ENCODE assay signal across 15 cellular contexts in genomic region chr20:37885593-37886507, GRCh38.
"Had no signal": no experiment of that assay in that cellular context is flagged by ENCODE, and none has a peak within 500 bp of the region (broad histone marks: within the 10 kb centered on the region; RNA-seq: fewer than 3 reads in every experiment).

No MANE protein-coding gene starts in this region.

- H3K4me3 ChIP-seq: cardiac muscle cell, esophagus muscularis mucosa, psoas muscle, tibial artery, uterus had no signal

- H3K27me3 Mint-ChIP-seq: activated CD4-positive, alpha-beta memory T cell treated with anti-CD3 and anti-CD28 coated beads, Interleukin-2, amount 10 ng/mL, durations not matched to agents 7 days and 5 days; activated T-cell treated with anti-CD3 and anti-CD28 coated beads, Interleukin-2, amount 50 U/mL, for 24 hours; stimulated activated memory B cell treated with anti-CD40 and anti-IgM and Interleukin-4, amounts not matched to agents 10 μg/mL and 1 μg/mL and 100 μg/mL, for 72 hours had no signal

- H3K9me3 ChIP-seq: esophagus muscularis mucosa, psoas muscle, tibial artery, uterus had no signal

- DNase-seq: activated CD4-positive, alpha-beta memory T cell treated with anti-CD3 and anti-CD28 coated beads, Interleukin-2, amount 10 ng/mL, durations not matched to agents 7 days and 5 days; activated CD4-positive, alpha-beta T cell treated with anti-CD3 and anti-CD28 coated beads for 4 hours; activated naive CD4-positive, alpha-beta T cell treated with anti-CD3 and anti-CD28 coated beads, Interleukin-2, amount 10 ng/mL, durations not matched to agents 7 days and 5 days; activated T-cell treated with anti-CD3 and anti-CD28 coated beads, Interleukin-2, amount 50 U/mL, for 24 hours; hippocampal formation; nephron progenitor cell; psoas muscle; T-helper 2 cell; tibial artery; uterus had no signal

- ATAC-seq: psoas muscle; stimulated activated memory B cell treated with anti-CD40 and anti-IgM and Interleukin-4, amounts not matched to agents 10 μg/mL and 1 μg/mL and 100 μg/mL, for 72 hours; WTC11 had no signal

- H3K27ac Mint-ChIP-seq: activated CD4-positive, alpha-beta memory T cell treated with anti-CD3 and anti-CD28 coated beads, Interleukin-2, amount 10 ng/mL, durations not matched to agents 7 days and 5 days; activated naive CD4-positive, alpha-beta T cell treated with anti-CD3 and anti-CD28 coated beads, Interleukin-2, amount 10 ng/mL, durations not matched to agents 7 days and 5 days; activated T-cell treated with anti-CD3 and anti-CD28 coated beads, Interleukin-2, amount 50 U/mL, for 24 hours; nephron progenitor cell; stimulated activated memory B cell treated with anti-CD40 and anti-IgM and Interleukin-4, amounts not matched to agents 10 μg/mL and 1 μg/mL and 100 μg/mL, for 72 hours; WTC11 had no signal

- H3K9me3 Mint-ChIP-seq: activated CD4-positive, alpha-beta memory T cell treated with anti-CD3 and anti-CD28 coated beads, Interleukin-2, amount 10 ng/mL, durations not matched to agents 7 days and 5 days; activated naive CD4-positive, alpha-beta T cell treated with anti-CD3 and anti-CD28 coated beads, Interleukin-2, amount 10 ng/mL, durations not matched to agents 7 days and 5 days; activated T-cell treated with anti-CD3 and anti-CD28 coated beads, Interleukin-2, amount 50 U/mL, for 24 hours; nephron progenitor cell; stimulated activated memory B cell treated with anti-CD40 and anti-IgM and Interleukin-4, amounts not matched to agents 10 μg/mL and 1 μg/mL and 100 μg/mL, for 72 hours; WTC11 had no signal

- H3K27me3 ChIP-seq: cardiac muscle cell, uterus had no signal

- H3K4me1 Mint-ChIP-seq: activated CD4-positive, alpha-beta memory T cell treated with anti-CD3 and anti-CD28 coated beads, Interleukin-2, amount 10 ng/mL, durations not matched to agents 7 days and 5 days; activated naive CD4-positive, alpha-beta T cell treated with anti-CD3 and anti-CD28 coated beads, Interleukin-2, amount 10 ng/mL, durations not matched to agents 7 days and 5 days had no signal

- H3K4me1 ChIP-seq: tibial artery, uterus had no signal

- H3K27ac ChIP-seq: cardiac muscle cell, esophagus muscularis mucosa, psoas muscle, tibial artery, uterus had no signal

- H3K4me3 Mint-ChIP-seq: activated CD4-positive, alpha-beta memory T cell treated with anti-CD3 and anti-CD28 coated beads, Interleukin-2, amount 10 ng/mL, durations not matched to agents 7 days and 5 days; activated naive CD4-positive, alpha-beta T cell treated with anti-CD3 and anti-CD28 coated beads, Interleukin-2, amount 10 ng/mL, durations not matched to agents 7 days and 5 days; activated T-cell treated with anti-CD3 and anti-CD28 coated beads, Interleukin-2, amount 50 U/mL, for 24 hours; nephron progenitor cell; stimulated activated memory B cell treated with anti-CD40 and anti-IgM and Interleukin-4, amounts not matched to agents 10 μg/mL and 1 μg/mL and 100 μg/mL, for 72 hours; WTC11 had no signal

- H3K36me3 ChIP-seq: cardiac muscle cell, esophagus muscularis mucosa, tibial artery, uterus had no signal

- H3K36me3 Mint-ChIP-seq: activated naive CD4-positive, alpha-beta T cell treated with anti-CD3 and anti-CD28 coated beads, Interleukin-2, amount 10 ng/mL, durations not matched to agents 7 days and 5 days; stimulated activated memory B cell treated with anti-CD40 and anti-IgM and Interleukin-4, amounts not matched to agents 10 μg/mL and 1 μg/mL and 100 μg/mL, for 72 hours; WTC11 had no signal

- FAIRE-seq: TTC549 had no signal
